Comparison of ENCODE assay signal across 1 cellular context in genomic region chr1:46718727-46719622, GRCh38.
TF ChIP-seq lines count a peak whose summit lies in the region.

A gene with protein sequence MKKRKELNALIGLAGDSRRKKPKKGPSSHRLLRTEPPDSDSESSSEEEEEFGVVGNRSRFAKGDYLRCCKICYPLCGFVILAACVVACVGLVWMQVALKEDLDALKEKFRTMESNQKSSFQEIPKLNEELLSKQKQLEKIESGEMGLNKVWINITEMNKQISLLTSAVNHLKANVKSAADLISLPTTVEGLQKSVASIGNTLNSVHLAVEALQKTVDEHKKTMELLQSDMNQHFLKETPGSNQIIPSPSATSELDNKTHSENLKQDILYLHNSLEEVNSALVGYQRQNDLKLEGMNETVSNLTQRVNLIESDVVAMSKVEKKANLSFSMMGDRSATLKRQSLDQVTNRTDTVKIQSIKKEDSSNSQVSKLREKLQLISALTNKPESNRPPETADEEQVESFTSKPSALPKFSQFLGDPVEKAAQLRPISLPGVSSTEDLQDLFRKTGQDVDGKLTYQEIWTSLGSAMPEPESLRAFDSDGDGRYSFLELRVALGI (minus strand): TSS chr1:46719114. CDS start chr1:46718087, 1,027 bp downstream.

TF ChIP-seq in HepG2, 621 proteins besides CTCF, POLR2A, EP300 and RAD21 (continued from another document and continues in another):
- TF ChIP-seq, protein P1, sequence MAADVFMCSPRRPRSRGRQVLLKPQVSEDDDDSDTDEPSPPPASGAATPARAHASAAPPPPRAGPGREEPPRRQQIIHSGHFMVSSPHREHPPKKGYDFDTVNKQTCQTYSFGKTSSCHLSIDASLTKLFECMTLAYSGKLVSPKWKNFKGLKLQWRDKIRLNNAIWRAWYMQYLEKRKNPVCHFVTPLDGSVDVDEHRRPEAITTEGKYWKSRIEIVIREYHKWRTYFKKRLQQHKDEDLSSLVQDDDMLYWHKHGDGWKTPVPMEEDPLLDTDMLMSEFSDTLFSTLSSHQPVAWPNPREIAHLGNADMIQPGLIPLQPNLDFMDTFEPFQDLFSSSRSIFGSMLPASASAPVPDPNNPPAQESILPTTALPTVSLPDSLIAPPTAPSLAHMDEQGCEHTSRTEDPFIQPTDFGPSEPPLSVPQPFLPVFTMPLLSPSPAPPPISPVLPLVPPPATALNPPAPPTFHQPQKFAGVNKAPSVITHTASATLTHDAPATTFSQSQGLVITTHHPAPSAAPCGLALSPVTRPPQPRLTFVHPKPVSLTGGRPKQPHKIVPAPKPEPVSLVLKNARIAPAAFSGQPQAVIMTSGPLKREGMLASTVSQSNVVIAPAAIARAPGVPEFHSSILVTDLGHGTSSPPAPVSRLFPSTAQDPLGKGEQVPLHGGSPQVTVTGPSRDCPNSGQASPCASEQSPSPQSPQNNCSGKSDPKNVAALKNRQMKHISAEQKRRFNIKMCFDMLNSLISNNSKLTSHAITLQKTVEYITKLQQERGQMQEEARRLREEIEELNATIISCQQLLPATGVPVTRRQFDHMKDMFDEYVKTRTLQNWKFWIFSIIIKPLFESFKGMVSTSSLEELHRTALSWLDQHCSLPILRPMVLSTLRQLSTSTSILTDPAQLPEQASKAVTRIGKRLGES (CRISPR knock-in tag; IDR thresholded peaks at IDR 0.05; ENCODE audit: borderline replicate concordance), result no peak
- TF ChIP-seq PLSCR1 (CRISPR knock-in tag; IDR thresholded peaks at IDR 0.05; ENCODE audit: borderline replicate concordance), result no peak
- no peak for TF ChIP-seq TAF15 (IDR thresholded peaks at IDR 0.05; ENCODE audit: low read depth, low read length, poor library complexity, severe bottlenecking)
- peak; percentile 69; the same call in 1 of the 2 replicates for TF ChIP-seq KDM4B (CRISPR knock-in tag; IDR thresholded peaks at IDR 0.05)
- TF ChIP-seq IRF2 (CRISPR knock-in tag; IDR thresholded peaks at IDR 0.05), result peak; percentile 69; the same call in 1 of the 2 replicates
- no peak for TF ChIP-seq ZSCAN22 (CRISPR knock-in tag; IDR thresholded peaks at IDR 0.05)
- TF ChIP-seq GATA4 (IDR thresholded peaks at IDR 0.05; ENCODE audit: borderline replicate concordance, low read depth), result no peak
- peak; percentile 87; the same call in 1 of the 2 replicates for TF ChIP-seq ZNF772 (CRISPR knock-in tag; IDR thresholded peaks at IDR 0.05)
- TF ChIP-seq KIAA2018 (CRISPR knock-in tag; IDR thresholded peaks at IDR 0.05; ENCODE audit: borderline replicate concordance), result no peak
- TF ChIP-seq RCOR2 (CRISPR knock-in tag; IDR thresholded peaks at IDR 0.05), result no peak
- TF ChIP-seq GABPB1 (CRISPR knock-in tag; IDR thresholded peaks at IDR 0.05), result peak; percentile 92
- no peak for TF ChIP-seq ZNF3 (CRISPR knock-in tag; IDR thresholded peaks at IDR 0.05)
- TF ChIP-seq NCOR1 (IDR thresholded peaks at IDR 0.05; ENCODE audit: borderline replicate concordance, low read length), result no peak
- TF ChIP-seq ZFAT (CRISPR knock-in tag; conservative IDR thresholded peaks at IDR 0.05), result no peak
- peak; percentile 66 for TF ChIP-seq DMAP1 (CRISPR knock-in tag; IDR thresholded peaks at IDR 0.05)
- TF ChIP-seq ZNF207 (IDR thresholded peaks at IDR 0.05; ENCODE audit: borderline replicate concordance), result no peak
- TF ChIP-seq RARA (CRISPR knock-in tag; IDR thresholded peaks at IDR 0.05), result peak; percentile 32; the same call in 1 of the 2 replicates
- no peak; the same call in 1 of the 2 replicates for TF ChIP-seq ZNF367 (CRISPR knock-in tag; IDR thresholded peaks at IDR 0.05; ENCODE audit: borderline replicate concordance)
- no peak for TF ChIP-seq ZBTB43 (CRISPR knock-in tag; conservative IDR thresholded peaks at IDR 0.05)
- no peak for TF ChIP-seq HNRNPL (IDR thresholded peaks at IDR 0.05; ENCODE audit: low read depth, low read length)
- no peak for TF ChIP-seq NFRKB (IDR thresholded peaks at IDR 0.05)
- TF ChIP-seq SMC3 (IDR thresholded peaks at IDR 0.05; ENCODE audit: low read length), result no peak
- no peak for TF ChIP-seq ZNF282 (IDR thresholded peaks at IDR 0.05; ENCODE audit: partially characterized antibody)
- TF ChIP-seq, protein P2, sequence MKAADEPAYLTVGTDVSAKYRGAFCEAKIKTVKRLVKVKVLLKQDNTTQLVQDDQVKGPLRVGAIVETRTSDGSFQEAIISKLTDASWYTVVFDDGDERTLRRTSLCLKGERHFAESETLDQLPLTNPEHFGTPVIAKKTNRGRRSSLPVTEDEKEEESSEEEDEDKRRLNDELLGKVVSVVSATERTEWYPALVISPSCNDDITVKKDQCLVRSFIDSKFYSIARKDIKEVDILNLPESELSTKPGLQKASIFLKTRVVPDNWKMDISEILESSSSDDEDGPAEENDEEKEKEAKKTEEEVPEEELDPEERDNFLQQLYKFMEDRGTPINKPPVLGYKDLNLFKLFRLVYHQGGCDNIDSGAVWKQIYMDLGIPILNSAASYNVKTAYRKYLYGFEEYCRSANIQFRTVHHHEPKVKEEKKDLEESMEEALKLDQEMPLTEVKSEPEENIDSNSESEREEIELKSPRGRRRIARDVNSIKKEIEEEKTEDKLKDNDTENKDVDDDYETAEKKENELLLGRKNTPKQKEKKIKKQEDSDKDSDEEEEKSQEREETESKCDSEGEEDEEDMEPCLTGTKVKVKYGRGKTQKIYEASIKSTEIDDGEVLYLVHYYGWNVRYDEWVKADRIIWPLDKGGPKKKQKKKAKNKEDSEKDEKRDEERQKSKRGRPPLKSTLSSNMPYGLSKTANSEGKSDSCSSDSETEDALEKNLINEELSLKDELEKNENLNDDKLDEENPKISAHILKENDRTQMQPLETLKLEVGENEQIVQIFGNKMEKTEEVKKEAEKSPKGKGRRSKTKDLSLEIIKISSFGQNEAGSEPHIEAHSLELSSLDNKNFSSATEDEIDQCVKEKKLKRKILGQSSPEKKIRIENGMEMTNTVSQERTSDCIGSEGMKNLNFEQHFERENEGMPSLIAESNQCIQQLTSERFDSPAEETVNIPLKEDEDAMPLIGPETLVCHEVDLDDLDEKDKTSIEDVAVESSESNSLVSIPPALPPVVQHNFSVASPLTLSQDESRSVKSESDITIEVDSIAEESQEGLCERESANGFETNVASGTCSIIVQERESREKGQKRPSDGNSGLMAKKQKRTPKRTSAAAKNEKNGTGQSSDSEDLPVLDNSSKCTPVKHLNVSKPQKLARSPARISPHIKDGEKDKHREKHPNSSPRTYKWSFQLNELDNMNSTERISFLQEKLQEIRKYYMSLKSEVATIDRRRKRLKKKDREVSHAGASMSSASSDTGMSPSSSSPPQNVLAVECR (CRISPR knock-in tag; IDR thresholded peaks at IDR 0.05; ENCODE audit: borderline replicate concordance), result peak; percentile 95
- peak; percentile 73; the same call in 1 of the 2 replicates for TF ChIP-seq ZNF224 (CRISPR knock-in tag; IDR thresholded peaks at IDR 0.05)
- peak in 1 of 2 experiments; percentile 21; a peak in 1 of 4 replicates for TF ChIP-seq REST (IDR thresholded peaks at IDR 0.05; ENCODE audit: borderline replicate concordance in 1 of 2, low read depth in 1 of 2, low read length in 2 of 2)
- TF ChIP-seq ZNF672 (CRISPR knock-in tag; IDR thresholded peaks at IDR 0.05), result no peak
- TF ChIP-seq SOX13 (IDR thresholded peaks at IDR 0.05), result no peak
- no peak; a peak in 1 of 4 replicates for TF ChIP-seq SOX13 (CRISPR knock-in tag; conservative IDR thresholded peaks at IDR 0.05 in 1 of 2, IDR thresholded peaks at IDR 0.05 in 1 of 2)
- peak; percentile 93 for TF ChIP-seq ASH2L (IDR thresholded peaks at IDR 0.05; ENCODE audit: insufficient read length, low read depth, low read length)
- TF ChIP-seq ZFY (CRISPR knock-in tag; IDR thresholded peaks at IDR 0.05), result peak; percentile 88
